In the genomic region with DNA sequence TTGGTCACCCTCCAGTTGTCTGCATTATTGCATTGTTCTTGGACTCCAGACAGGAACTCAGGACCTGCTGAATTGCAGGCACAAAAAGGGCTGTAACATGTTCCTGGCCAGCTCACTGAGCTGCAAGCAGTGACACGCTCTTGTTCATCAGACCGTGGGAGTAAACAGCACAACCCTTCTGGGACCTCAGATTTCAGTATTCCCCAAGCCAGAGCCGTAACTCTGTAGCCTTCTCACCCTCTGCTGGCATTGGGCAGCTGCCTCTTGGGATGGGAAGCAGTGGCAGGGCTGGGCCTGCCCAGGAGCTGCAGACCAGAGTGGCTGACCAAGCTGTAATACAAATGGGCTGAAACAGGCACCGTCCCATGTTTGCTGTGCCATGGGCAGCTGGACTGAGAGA, we compare ENCODE assay signal across 21 cellular contexts.
A peak's percentile ranks its signal among the peaks of the same experiment; 100 is the strongest.
DNase-seq lines count a peak whose midpoint lies in the region; ATAC-seq and TF ChIP-seq lines count a peak whose summit lies in the region.
"Had no signal": no experiment of that assay in that cellular context is flagged by ENCODE, and none has a peak within 500 bp of the region (broad histone marks: within the 10 kb centered on the region; RNA-seq: fewer than 3 reads in every experiment).

No MANE protein-coding gene starts in this region.

- ATAC-seq in foreskin keratinocyte (peak; percentile 88), HG02588 (IDR thresholded peaks at IDR 0.05; ENCODE audit: unreplicated experiment) (no peak), GM21786 (IDR thresholded peaks at IDR 0.05; ENCODE audit: unreplicated experiment) (no peak)
- ATAC-seq: activated naive CD8-positive, alpha-beta T cell treated with anti-CD3 and anti-CD28 coated beads, Interleukin-2, amount 50 U/mL, for 24 hours had no signal

- POLR2A ChIA-PET in RWPE1 (lab: Yijun Ruan, JAX; ENCODE audit: low non-redundant PET): no interaction called here

- WGBS in testis, 2 donors: 38 to 60% methylated on average over 3 to 4 of the region's 4 CpGs

- DNase-seq in NCI-H345 (lab: John Stamatoyannopoulos, UW) (peak; percentile 1), NCI-H345 treated with DMSO at 0.1 percent for 48 hours (lab: John Stamatoyannopoulos, UW; ENCODE audit: unreplicated experiment) (no peak), RWPE1 (ENCODE audit: low spot score) (peak; percentile 53), foreskin keratinocyte (peak; percentile 87 to 91), testis (peak; percentile 64), progenitor cell of endocrine pancreas (ENCODE audit: low spot score, unreplicated experiment) (no peak)
- DNase-seq: activated CD8-positive, alpha-beta memory T cell treated with anti-CD3 and anti-CD28 coated beads, Interleukin-2, amount 50 U/mL, for 4 hours; activated effector memory CD4-positive, alpha-beta T cell treated with anti-CD3 and anti-CD28 coated beads, Interleukin-2, amount 50 U/mL, for 16 hours; activated naive CD8-positive, alpha-beta T cell treated with anti-CD3 and anti-CD28 coated beads, Interleukin-2, amount 50 U/mL, for 24 hours; BE2C; brain microvascular endothelial cell; GM23248; hippocampal formation; NCI-H1930; NCI-H526 treated with DMSO at 0.1 percent for 48 hours; SJCRH30 had no signal

- no peaks in the 10 kb centered on the region for H3K27me3 Mint-ChIP-seq in progenitor cell of endocrine pancreas
- H3K27me3 Mint-ChIP-seq: activated naive CD8-positive, alpha-beta T cell treated with anti-CD3 and anti-CD28 coated beads, Interleukin-2, amount 50 U/mL, for 24 hours had no signal

- H3K36me3 ChIP-seq in testis (ENCODE audit: low read depth, missing control alignments): no peaks in the 10 kb centered on the region
- H3K36me3 ChIP-seq: BE2C, brain microvascular endothelial cell, right atrium auricular region, SJCRH30 had no signal

- peaks cover 3% of the 10 kb centered on the region for H3K4me1 Mint-ChIP-seq in progenitor cell of endocrine pancreas (ENCODE audit: low read depth)
- H3K4me1 Mint-ChIP-seq: activated naive CD8-positive, alpha-beta T cell treated with anti-CD3 and anti-CD28 coated beads, Interleukin-2, amount 50 U/mL, for 24 hours had no signal

- H3K36me3 Mint-ChIP-seq in progenitor cell of endocrine pancreas (ENCODE audit: insufficient read depth): no peaks in the 10 kb centered on the region

- peaks cover 14% of the 10 kb centered on the region for H3K4me1 ChIP-seq in foreskin keratinocyte
- H3K4me1 ChIP-seq in testis: peaks cover 16% of the 10 kb centered on the region
- H3K4me1 ChIP-seq: BE2C, right atrium auricular region, SJCRH30 had no signal

- no peak for TF ChIP-seq CTCF in RWPE1 (conservative IDR thresholded peaks at IDR 0.05; ENCODE audit: low read depth)
- peak; percentile 7 for TF ChIP-seq CTCF in foreskin keratinocyte (conservative IDR thresholded peaks at IDR 0.05)
- TF ChIP-seq CTCF in testis (IDR thresholded peaks at IDR 0.05): no peak
- no peak for TF ChIP-seq CTCF in progenitor cell of endocrine pancreas (IDR thresholded peaks at IDR 0.05; ENCODE audit: unreplicated experiment)

- H3K9me3 ChIP-seq in testis: no peaks in the 10 kb centered on the region
- H3K9me3 ChIP-seq: BE2C, right atrium auricular region, SJCRH30 had no signal

- intact Hi-C loops in testis (cut with DNase I; ENCODE audit: low total_unique reads): no loop called here

- H3K4me3 ChIP-seq in testis: no peak overlapping the region
- H3K4me3 ChIP-seq: GM23248, lung, right atrium auricular region, SJCRH30 had no signal

- TF ChIP-seq POLR2A in testis (IDR thresholded peaks at IDR 0.05): no peak

- no peak overlapping the region for H3K4me3 Mint-ChIP-seq in progenitor cell of endocrine pancreas (ENCODE audit: low read depth)
- H3K4me3 Mint-ChIP-seq: activated naive CD8-positive, alpha-beta T cell treated with anti-CD3 and anti-CD28 coated beads, Interleukin-2, amount 50 U/mL, for 24 hours had no signal

- CTCF ChIA-PET in RWPE1 (lab: Yijun Ruan, JAX): no interaction called here

- H3K27me3 ChIP-seq in foreskin keratinocyte (no peaks in the 10 kb centered on the region), testis (no peaks in the 10 kb centered on the region)
- H3K27me3 ChIP-seq: BE2C, brain microvascular endothelial cell, right atrium auricular region, SJCRH30 had no signal

- no peaks in the 10 kb centered on the region for H3K9me3 Mint-ChIP-seq in progenitor cell of endocrine pancreas (ENCODE audit: low read depth)

- no peak overlapping the region for H3K27ac Mint-ChIP-seq in progenitor cell of endocrine pancreas
- H3K27ac Mint-ChIP-seq: activated naive CD8-positive, alpha-beta T cell treated with anti-CD3 and anti-CD28 coated beads, Interleukin-2, amount 50 U/mL, for 24 hours had no signal

- H3K27ac ChIP-seq in RWPE1 (peak overlapping the region; percentile 95), foreskin keratinocyte (peak overlapping the region; percentile 42), testis (peak overlapping the region in 1 of 2 donors; percentile 2)
- H3K27ac ChIP-seq: brain microvascular endothelial cell, GM23248, KMS-11, right atrium auricular region, SJCRH30 had no signal

Comparison
In these comparisons a context has a peak if more than half of its experiments do, and no peak if none do; other contexts are left out.
1. DNase-seq: peak in NCI-H345 (single experiment), RWPE1 (single experiment), foreskin keratinocyte (2 of 2) and testis (single experiment); none in NCI-H345 treated with DMSO at 0.1 percent for 48 hours (single experiment) and progenitor cell of endocrine pancreas (single experiment).